ENCODE assay signal across 8 cellular contexts in the genomic region with DNA sequence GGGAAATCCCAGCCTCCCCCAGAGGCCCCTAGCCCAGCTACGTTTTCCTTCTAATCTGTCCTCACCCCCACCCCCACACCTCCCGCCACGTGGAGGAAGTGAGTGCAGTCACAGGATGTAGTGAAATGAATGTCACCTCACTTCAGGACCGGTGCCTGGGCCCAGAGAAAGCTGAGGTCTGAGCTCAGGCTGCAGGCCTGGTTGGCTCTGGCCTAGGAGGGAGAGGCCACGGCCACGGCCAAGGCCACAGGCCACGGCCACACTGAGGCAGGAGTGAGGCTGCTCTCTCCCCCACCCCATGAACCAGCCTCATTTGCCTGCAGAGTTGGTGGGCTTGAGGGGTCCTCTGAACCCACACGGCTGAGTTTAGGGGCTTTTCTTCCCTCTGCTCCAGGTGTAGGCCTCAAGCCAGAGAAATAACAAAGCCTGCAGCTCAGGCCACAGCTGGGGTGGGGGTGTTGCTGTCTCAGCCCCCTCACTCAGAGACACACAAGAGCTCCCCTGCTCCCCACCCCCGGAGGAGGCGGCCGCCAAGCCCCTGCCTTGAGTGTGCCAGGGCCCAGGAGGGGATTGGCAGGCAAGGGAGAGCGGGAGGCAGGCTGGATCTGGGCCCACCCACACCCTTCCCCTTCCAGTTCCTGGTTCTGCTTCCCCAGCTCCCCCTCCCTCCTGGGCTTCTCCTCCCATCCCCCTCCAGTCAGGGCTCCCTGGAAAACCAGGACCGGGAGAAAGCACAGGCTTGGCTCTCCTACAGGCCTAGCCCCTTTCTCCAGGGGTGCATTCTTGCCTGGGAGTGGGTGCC. TPM values are rescaled to one million over a fixed set of nuclear protein-coding genes. Genes with fewer than 3 reads are reported as not detected.
DNase-seq lines count a peak whose midpoint lies in the region; ATAC-seq and TF ChIP-seq lines count a peak whose summit lies in the region.

No MANE protein-coding gene starts in this region.

- TF ChIP-seq CTCF in GM10266 (IDR thresholded peaks at IDR 0.05; ENCODE audit: control insufficient read depth, insufficient read depth, low read depth, missing control alignments), result no peak
- TF ChIP-seq CTCF in HCT116 (IDR thresholded peaks at IDR 0.05 in 2 of 3, conservative IDR thresholded peaks at IDR 0.05 in 1 of 3; ENCODE audit: borderline replicate concordance in 1 of 3, insufficient read depth in 1 of 3, low read depth in 2 of 3, low read length in 2 of 3), result no peak
- no peak for TF ChIP-seq CTCF in gastroesophageal sphincter (IDR thresholded peaks at IDR 0.05)
- TF ChIP-seq CTCF in upper lobe of right lung (IDR thresholded peaks at IDR 0.05), result no peak
- TF ChIP-seq CTCF in PC-3 (conservative IDR thresholded peaks at IDR 0.05; ENCODE audit: low read depth, low read length), result no peak

- intact Hi-C loops in HCT116 (cut with micrococcal nuclease), result no loop called here
- intact Hi-C loops in upper lobe of right lung (cut with DNase I), result no loop called here
- intact Hi-C loops in PC-3 (cut with micrococcal nuclease), result no loop called here

- H3K9me2 ChIP-seq in HCT116 (ENCODE audit: insufficient read depth) (no peaks in the 10 kb centered on the region), PC-3 (replicated peaks; ENCODE audit: low read length) (no peaks in the 10 kb centered on the region)

- H3K9me3 ChIP-seq in HCT116 (ENCODE audit: control insufficient read depth in 1 of 2, insufficient read depth in 1 of 2, low read depth in 1 of 2, low read length in 2 of 2) (no peaks in the 10 kb centered on the region), gastroesophageal sphincter (no peaks in the 10 kb centered on the region), upper lobe of right lung (no peaks in the 10 kb centered on the region), PC-3 (ENCODE audit: low read length) (no peaks in the 10 kb centered on the region)

- H3K36me3 ChIP-seq in HCT116 (ENCODE audit: control insufficient read depth in 1 of 2, insufficient read depth in 2 of 2, low read length in 2 of 2) (no peaks in the 10 kb centered on the region), gastroesophageal sphincter (peaks cover 0 to 13% of the 10 kb centered on the region in 2 donors), upper lobe of right lung (peaks cover 4% of the 10 kb centered on the region), PC-3 (ENCODE audit: low read depth, low read length) (no peaks in the 10 kb centered on the region)

- TF ChIP-seq POLR2A in HCT116 (IDR thresholded peaks at IDR 0.05; ENCODE audit: borderline replicate concordance, extremely low read depth, insufficient read depth, insufficient read length), result no peak
- TF ChIP-seq POLR2A in gastroesophageal sphincter (IDR thresholded peaks at IDR 0.05), result no peak

- no peak overlapping the region for H3K4me3 ChIP-seq in HCT116 (replicated peaks in 1 of 2; ENCODE audit: low read depth in 1 of 2, low read length in 2 of 2)
- no peak overlapping the region for H3K4me3 ChIP-seq in gastroesophageal sphincter
- no peak overlapping the region for H3K4me3 ChIP-seq in upper lobe of right lung
- no peak overlapping the region for H3K4me3 ChIP-seq in PC-3 (ENCODE audit: low read length)

- no peaks in the 10 kb centered on the region for H3K79me2 ChIP-seq in HCT116 (ENCODE audit: insufficient read depth, low read length)
- H3K79me2 ChIP-seq in PC-3 (ENCODE audit: low read length), result no peaks in the 10 kb centered on the region

- no peak for TF ChIP-seq RAD21 in HCT116 (IDR thresholded peaks at IDR 0.05; ENCODE audit: low read depth)

- H3K27me3 ChIP-seq in HCT116 (ENCODE audit: insufficient read depth, low read length) (no peaks in the 10 kb centered on the region), gastroesophageal sphincter (no peaks in the 10 kb centered on the region), upper lobe of right lung (no peaks in the 10 kb centered on the region), PC-3 (ENCODE audit: low read length) (no peaks in the 10 kb centered on the region)

- no peaks in the 10 kb centered on the region for H3F3A ChIP-seq in PC-3 (ENCODE audit: low read length, unreplicated experiment)

- RAD21 ChIA-PET in HCT116 (lab: Charles Lee; ENCODE audit: low non-redundant PET in 1 of 2, low total read pairs in 2 of 2, uncharacterized antibody in 2 of 2, unreplicated experiment in 2 of 2), result no interaction called here

- TF ChIP-seq EP300 in gastroesophageal sphincter (IDR thresholded peaks at IDR 0.05), result no peak

- BruUV-seq in HCT116 (replicated peaks; lab: Mats Ljungman, UMichigan) (no TSS peak), PC-3 (replicated peaks; lab: Mats Ljungman, UMichigan) (no TSS peak)

- peaks cover 22 to 28% of the 10 kb centered on the region in 2 experiments for H3K4me1 ChIP-seq in HCT116 (ENCODE audit: control insufficient read depth in 1 of 2, insufficient read depth in 2 of 2, low read length in 2 of 2)
- peaks cover 0 to 73% (median 48%) of the 10 kb centered on the region in 3 donors for H3K4me1 ChIP-seq in gastroesophageal sphincter
- peaks cover 44% of the 10 kb centered on the region for H3K4me1 ChIP-seq in upper lobe of right lung
- H3K4me1 ChIP-seq in PC-3 (ENCODE audit: insufficient read depth, low read length), result peaks cover 20% of the 10 kb centered on the region

- no peak overlapping the region for H2AFZ ChIP-seq in HCT116 (ENCODE audit: low read depth, low read length, poor library complexity, severe bottlenecking)
- H2AFZ ChIP-seq in PC-3 (ENCODE audit: low read length), result no peak overlapping the region

- CTCF ChIA-PET in HCT116 (lab: Charles Lee), result interaction anchor here (0.6 to 1.0 kb wide), 2 partner anchors 47 to 350 kb away, joined by 3 read pairs; no protein-coding TSS in a partner anchor
- CTCF ChIA-PET in PC-3 (lab: Charles Lee), result no interaction called here

- POLR2A ChIA-PET in HCT116 (lab: Charles Lee) (interaction anchor here (0.7 kb wide), 1 partner anchor 210 kb away, joined by 4 read pairs; no protein-coding TSS in a partner anchor), PC-3 (lab: Charles Lee; ENCODE audit: unreplicated experiment) (no interaction called here)

- H3K27ac ChIP-seq in HCT116 (ENCODE audit: low read depth, low read length), result no peak overlapping the region; the same call in 1 of the 2 replicates
- H3K27ac ChIP-seq in gastroesophageal sphincter, result peak overlapping the region; percentile 1 to 83 (median 78)
- H3K27ac ChIP-seq in upper lobe of right lung, result peak overlapping the region; percentile 72
- H3K27ac ChIP-seq in PC-3 (ENCODE audit: low read length), result no peak overlapping the region

- peak; percentile 87 for DNase-seq in GM10266 (ENCODE audit: extremely low spot score)
- DNase-seq in HCT116 (ENCODE audit: low read depth, low spot score), result no peak
- peak; percentile 76 for DNase-seq in NCI-H2171 treated with DMSO at 0.1 percent for 48 hours (lab: John Stamatoyannopoulos, UW)
- DNase-seq in activated CD8-positive, alpha-beta memory T cell treated with anti-CD3 and anti-CD28 coated beads, Interleukin-2, amount 50 U/mL, for 4 hours, result peak; percentile 87
- peak; percentile 22 for DNase-seq in pulmonary artery endothelial cell (ENCODE audit: low read depth, low spot score)
- peak; percentile 77 for DNase-seq in upper lobe of right lung
- DNase-seq in PC-3, result no peak

- ATAC-seq in HCT116 (peak; percentile 18; the same call in 1 of the 2 replicates), gastroesophageal sphincter (peak; percentile 66), upper lobe of right lung (peak; percentile 77), PC-3 (no peak)

- H3K9ac ChIP-seq in HCT116 (ENCODE audit: low read length) (no peak overlapping the region), PC-3 (ENCODE audit: low read length) (no peak overlapping the region)

- H4K20me1 ChIP-seq in HCT116 (ENCODE audit: insufficient read depth) (no peaks in the 10 kb centered on the region), PC-3 (ENCODE audit: low read length) (no peaks in the 10 kb centered on the region)

- peak overlapping the region; percentile 21; the same call in 1 of the 2 replicates for H3K4me2 ChIP-seq in HCT116 (ENCODE audit: low read length)
- no peak overlapping the region for H3K4me2 ChIP-seq in PC-3 (ENCODE audit: low read length)

- WGBS in gastroesophageal sphincter (ENCODE audit: low coverage in 1 of 2), 2 donors, result no CpG with 5 or more reads among the region's 13 CpGs

TF ChIP-seq in HCT116, 20 proteins besides CTCF, POLR2A, EP300 and RAD21:
- TF ChIP-seq SP1 (IDR thresholded peaks at IDR 0.05; ENCODE audit: low read depth), result peak; percentile 49
- TF ChIP-seq SIN3A (IDR thresholded peaks at IDR 0.05; ENCODE audit: low read depth), result no peak
- no peak for TF ChIP-seq ZFX (IDR thresholded peaks at IDR 0.05)

RNA-seq across cellular contexts. Expression of a gene that starts 27.0 kb away (rescaled TPM):
- total RNA-seq in HCT116 (2021; ENCODE audit: unreplicated experiment) (14.3 TPM), gastroesophageal sphincter (10 to 100 TPM; 14.7 to 40.2 (median 18.3) TPM), pulmonary artery endothelial cell (31.7 and 44.4 TPM in 2 replicates), upper lobe of right lung (31.3 TPM), PC-3 (2014; rRNA removed) (12.2 and 20.6 TPM in 2 replicates)
- polyA plus RNA-seq in HCT116 (2012), result 7.3 and 7.6 TPM in 2 replicates

Comparison
In these comparisons a context has a peak if more than half of its experiments do, and no peak if none do; other contexts are left out.
1. DNase-seq: peak in GM10266 (single experiment), NCI-H2171 treated with DMSO at 0.1 percent for 48 hours (single experiment), activated CD8-positive, alpha-beta memory T cell treated with anti-CD3 and anti-CD28 coated beads, Interleukin-2, amount 50 U/mL, for 4 hours (single experiment), pulmonary artery endothelial cell (single experiment) and upper lobe of right lung (single experiment); none in HCT116 (single experiment) and PC-3 (single experiment).
2. H3K27ac ChIP-seq: peak in gastroesophageal sphincter (4 of 4) and upper lobe of right lung (single experiment); none in HCT116 (single experiment) and PC-3 (single experiment).